Comparison of ENCODE assay signal across 15 cellular contexts in the genomic region with DNA sequence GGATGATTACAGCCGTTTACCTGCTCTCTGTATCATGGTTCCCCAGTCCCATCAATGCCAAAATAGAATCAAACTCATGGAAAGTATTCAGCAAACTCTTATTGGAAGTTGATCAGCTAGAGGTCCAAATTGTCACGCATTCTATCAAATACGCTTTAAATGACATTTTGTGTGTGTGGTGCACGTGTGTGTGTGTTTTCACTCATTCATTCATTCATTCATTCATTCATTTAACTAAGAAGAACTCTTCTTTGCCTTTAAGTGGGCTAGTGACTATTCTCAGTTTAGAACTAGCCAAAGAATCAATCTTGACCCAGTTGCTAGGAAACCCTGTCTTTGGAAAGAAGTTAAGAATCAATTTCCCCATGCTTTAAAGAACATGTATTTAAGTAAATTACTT.
"Had no signal": no experiment of that assay in that cellular context is flagged by ENCODE, and none has a peak within 500 bp of the region (broad histone marks: within the 10 kb centered on the region; RNA-seq: fewer than 3 reads in every experiment).

No MANE protein-coding gene starts in this region.

- DNase-seq: activated CD4-positive, alpha-beta T cell treated with anti-CD3 and anti-CD28 coated beads, Interleukin-2, amount 10 ng/mL, durations not matched to agents 24 days and 14 days; activated CD4-positive, CD25-positive, alpha-beta regulatory T cell; activated CD8-positive, alpha-beta T cell treated with anti-CD3 and anti-CD28 coated beads, Interleukin-2, amount 10 ng/mL, durations not matched to agents 7 days and 5 days; activated effector memory CD4-positive, alpha-beta T cell treated with anti-CD3 and anti-CD28 coated beads, Interleukin-2, amount 50 U/mL, for 16 hours; activated T-cell treated with anti-CD3 and anti-CD28 coated beads, Interleukin-2, amount 50 U/mL, for 4 hours; adrenal gland; effector memory CD8-positive, alpha-beta T cell; naive thymus-derived CD4-positive, alpha-beta T cell; ovary; small intestine; stimulated activated CD4-positive, alpha-beta T cell treated with anti-CD3 and anti-CD28 coated beads, Interleukin-15, amount 100 ng/mL, for 24 hours; stimulated activated CD4-positive, alpha-beta T cell treated with anti-CD3 and anti-CD28 coated beads, Interleukin-4, amount 100 ng/mL, for 1 hour had no signal

- H3K27ac Mint-ChIP-seq: activated CD4-positive, alpha-beta T cell treated with anti-CD3 and anti-CD28 coated beads, Interleukin-2, amount 10 ng/mL, durations not matched to agents 24 days and 14 days; activated CD8-positive, alpha-beta T cell treated with anti-CD3 and anti-CD28 coated beads, Interleukin-2, amount 10 ng/mL, durations not matched to agents 7 days and 5 days; activated naive CD4-positive, alpha-beta T cell treated with anti-CD3 and anti-CD28 coated beads, Interleukin-2, amount 50 U/mL, for 24 hours; effector memory CD8-positive, alpha-beta T cell had no signal

- H3K4me3 Mint-ChIP-seq: activated CD4-positive, alpha-beta T cell treated with anti-CD3 and anti-CD28 coated beads, Interleukin-2, amount 10 ng/mL, durations not matched to agents 24 days and 14 days; activated CD8-positive, alpha-beta T cell treated with anti-CD3 and anti-CD28 coated beads, Interleukin-2, amount 10 ng/mL, durations not matched to agents 7 days and 5 days; activated naive CD4-positive, alpha-beta T cell treated with anti-CD3 and anti-CD28 coated beads, Interleukin-2, amount 50 U/mL, for 24 hours; activated T-cell treated with anti-CD3 and anti-CD28 coated beads, Interleukin-2, amount 50 U/mL, for 4 hours; effector memory CD8-positive, alpha-beta T cell; memory B cell; naive thymus-derived CD4-positive, alpha-beta T cell had no signal

- H3K4me3 ChIP-seq: adrenal gland, ovary, right lobe of liver had no signal

- H3K36me3 ChIP-seq: adrenal gland, ovary, right lobe of liver had no signal

- H3K27me3 Mint-ChIP-seq: activated CD4-positive, alpha-beta T cell treated with anti-CD3 and anti-CD28 coated beads, Interleukin-2, amount 10 ng/mL, durations not matched to agents 24 days and 14 days; activated naive CD4-positive, alpha-beta T cell treated with anti-CD3 and anti-CD28 coated beads, Interleukin-2, amount 50 U/mL, for 24 hours; effector memory CD8-positive, alpha-beta T cell; memory B cell; naive thymus-derived CD4-positive, alpha-beta T cell had no signal

- H3K27me3 ChIP-seq: adrenal gland, ovary, right lobe of liver had no signal

- ATAC-seq: activated CD8-positive, alpha-beta T cell treated with anti-CD3 and anti-CD28 coated beads, Interleukin-2, amount 10 ng/mL, durations not matched to agents 7 days and 5 days; activated T-cell treated with anti-CD3 and anti-CD28 coated beads, Interleukin-2, amount 50 U/mL, for 4 hours; effector memory CD8-positive, alpha-beta T cell; naive thymus-derived CD4-positive, alpha-beta T cell had no signal

- H3K36me3 Mint-ChIP-seq: activated naive CD4-positive, alpha-beta T cell treated with anti-CD3 and anti-CD28 coated beads, Interleukin-2, amount 50 U/mL, for 24 hours; memory B cell had no signal

- H3K27ac ChIP-seq: ovary, right lobe of liver had no signal

- H3K9me3 Mint-ChIP-seq: activated CD4-positive, alpha-beta T cell treated with anti-CD3 and anti-CD28 coated beads, Interleukin-2, amount 10 ng/mL, durations not matched to agents 24 days and 14 days; activated naive CD4-positive, alpha-beta T cell treated with anti-CD3 and anti-CD28 coated beads, Interleukin-2, amount 50 U/mL, for 24 hours; activated T-cell treated with anti-CD3 and anti-CD28 coated beads, Interleukin-2, amount 50 U/mL, for 4 hours; effector memory CD8-positive, alpha-beta T cell; memory B cell had no signal

- H3K9me3 ChIP-seq: adrenal gland, ovary, right lobe of liver had no signal
